Comparison of ENCODE assay signal across 1 cellular context in the genomic region with DNA sequence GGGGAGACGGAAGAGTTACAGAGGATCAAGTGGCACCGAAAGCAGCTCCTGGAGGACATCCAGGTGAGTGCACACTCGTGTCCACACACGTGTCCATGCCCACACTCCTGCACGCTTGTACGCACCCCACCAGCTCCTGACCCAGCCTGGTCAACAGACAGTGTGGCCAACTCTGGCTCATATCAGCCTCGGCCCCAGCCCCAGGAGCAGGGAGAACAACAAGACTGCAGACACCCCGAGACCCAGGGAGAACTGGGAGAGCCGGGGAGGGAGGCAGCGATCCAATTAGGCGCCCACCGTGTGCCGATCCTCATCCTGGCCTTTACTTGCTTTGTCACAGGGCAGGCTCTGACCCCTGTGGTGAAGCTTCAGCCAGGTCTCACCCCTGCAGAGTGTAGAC.
TF ChIP-seq lines count a peak whose summit lies in the region.

No MANE protein-coding gene starts in this region.

TF ChIP-seq in GM23338, 12 proteins besides CTCF, POLR2A, EP300 and RAD21:
- TF ChIP-seq JUNB (IDR thresholded peaks at IDR 0.05; ENCODE audit: unreplicated experiment) = no peak
- no peak for TF ChIP-seq STAT1 (IDR thresholded peaks at IDR 0.05; ENCODE audit: unreplicated experiment)
- TF ChIP-seq CREB1 (CRISPR knock-in tag; IDR thresholded peaks at IDR 0.05; ENCODE audit: low read depth) = no peak
- no peak for TF ChIP-seq ZNF114 (CRISPR knock-in tag; IDR thresholded peaks at IDR 0.05)
